Comparison of ENCODE assay signal across 21 cellular contexts in genomic region chr1:220983877-220984635, GRCh38.
A peak's percentile ranks its signal among the peaks of the same experiment; 100 is the strongest.
DNase-seq lines count a peak whose midpoint lies in the region; ATAC-seq and TF ChIP-seq lines count a peak whose summit lies in the region.
"Had no signal": no experiment of that assay in that cellular context is flagged by ENCODE, and none has a peak within 500 bp of the region (broad histone marks: within the 10 kb centered on the region; RNA-seq: fewer than 3 reads in every experiment).

No MANE protein-coding gene starts in this region.

- no peak overlapping the region for H3K27ac Mint-ChIP-seq in MCF 10A (ENCODE audit: low read depth, unreplicated experiment)
- H3K27ac Mint-ChIP-seq: activated CD4-positive, alpha-beta memory T cell treated with anti-CD3 and anti-CD28 coated beads for 36 hours; nephron had no signal

- no peak for TF ChIP-seq POLR2A in breast epithelium (IDR thresholded peaks at IDR 0.05)

- no peak for ATAC-seq in GM21529 (IDR thresholded peaks at IDR 0.05; ENCODE audit: unreplicated experiment)

- no peaks in the 10 kb centered on the region for H3K27me3 ChIP-seq in breast epithelium
- H3K27me3 ChIP-seq: colonic mucosa, esophagus muscularis mucosa, hepatocyte had no signal

- no TSS peak for BruUV-seq in MCF 10A (replicated peaks; lab: Mats Ljungman, UMichigan)

- H3K4me3 ChIP-seq in breast epithelium (no peak overlapping the region), fibroblast of villous mesenchyme (ENCODE audit: low read depth, low read length) (no peak overlapping the region), retinal pigment epithelial cell (ENCODE audit: low read length) (no peak overlapping the region)
- H3K4me3 ChIP-seq: colonic mucosa, esophagus muscularis mucosa, hepatocyte, lung, skin epidermis had no signal

- no peak overlapping the region for H3K27ac ChIP-seq in breast epithelium
- H3K27ac ChIP-seq: colonic mucosa, esophagus muscularis mucosa, hepatocyte, HL-60, skin epidermis had no signal

- H3K4me1 ChIP-seq in breast epithelium: no peaks in the 10 kb centered on the region
- H3K4me1 ChIP-seq: colonic mucosa, esophagus muscularis mucosa had no signal

- H3K9me3 Mint-ChIP-seq in MCF 10A (ENCODE audit: unreplicated experiment): no peaks in the 10 kb centered on the region

- no peak overlapping the region for H3K4me3 Mint-ChIP-seq in MCF 10A (ENCODE audit: unreplicated experiment)
- H3K4me3 Mint-ChIP-seq: activated CD4-positive, alpha-beta memory T cell treated with anti-CD3 and anti-CD28 coated beads for 36 hours; nephron had no signal

- H3K27me3 Mint-ChIP-seq in MCF 10A (ENCODE audit: insufficient read depth, unreplicated experiment): no peaks in the 10 kb centered on the region

- POLR2A ChIA-PET in MCF 10A (lab: Yijun Ruan, JAX): no interaction called here

- CTCF ChIA-PET in MCF 10A (lab: Yijun Ruan, JAX): no interaction called here

- H3K4me1 Mint-ChIP-seq in MCF 10A (ENCODE audit: insufficient read depth, unreplicated experiment): no peaks in the 10 kb centered on the region
- H3K4me1 Mint-ChIP-seq: nephron had no signal

- intact Hi-C loops in MCF 10A (cut with micrococcal nuclease): no loop called here
- intact Hi-C loops in breast epithelium (cut with DNase I; ENCODE audit: low total_unique reads): no loop called here

- peak; percentile 20 for DNase-seq in MCF 10A (ENCODE audit: unreplicated experiment)
- no peak for DNase-seq in breast epithelium (ENCODE audit: low spot score in 2 of 2)
- peak; percentile 55 for DNase-seq in OCI-M1 (lab: John Stamatoyannopoulos, UW)
- no peak for DNase-seq in fibroblast of villous mesenchyme (ENCODE audit: low read depth)
- DNase-seq in retinal pigment epithelial cell (ENCODE audit: low read depth): no peak
- DNase-seq in DMS79 (lab: John Stamatoyannopoulos, UW): no peak
- DNase-seq in NCI-H1436 (lab: John Stamatoyannopoulos, UW): no peak
- DNase-seq: activated CD4-positive, alpha-beta memory T cell treated with anti-CD3 and anti-CD28 coated beads for 36 hours; amniotic stem cell; colonic mucosa; HCEC 1CT; NCI-H1930; stimulated activated naive CD4-positive, alpha-beta T cell; T1000 had no signal

- no peaks in the 10 kb centered on the region for H3K9me3 ChIP-seq in breast epithelium
- H3K9me3 ChIP-seq: colonic mucosa, esophagus muscularis mucosa had no signal

- H3K36me3 ChIP-seq in breast epithelium: no peaks in the 10 kb centered on the region
- H3K36me3 ChIP-seq: colonic mucosa, esophagus muscularis mucosa had no signal

- TF ChIP-seq CTCF in MCF 10A (IDR thresholded peaks at IDR 0.05; ENCODE audit: unreplicated experiment): peak; percentile 14
- no peak for TF ChIP-seq CTCF in breast epithelium (IDR thresholded peaks at IDR 0.05)
- peak; percentile 22 for TF ChIP-seq CTCF in fibroblast of villous mesenchyme (IDR thresholded peaks at IDR 0.05; ENCODE audit: insufficient read depth, low read depth, low read length)
- TF ChIP-seq CTCF in retinal pigment epithelial cell (conservative IDR thresholded peaks at IDR 0.05; ENCODE audit: low read depth, low read length): peak; percentile 17

- no peaks in the 10 kb centered on the region for H3K36me3 Mint-ChIP-seq in MCF 10A (ENCODE audit: insufficient read depth, unreplicated experiment)
- H3K36me3 Mint-ChIP-seq: activated CD4-positive, alpha-beta memory T cell treated with anti-CD3 and anti-CD28 coated beads for 36 hours had no signal

Comparison
In these comparisons a context has a peak if more than half of its experiments do, and no peak if none do; other contexts are left out.
1. DNase-seq: peak in MCF 10A (single experiment) and OCI-M1 (single experiment); none in breast epithelium (0 of 2), fibroblast of villous mesenchyme (single experiment), retinal pigment epithelial cell (single experiment), DMS79 (single experiment) and NCI-H1436 (single experiment).
2. CTCF ChIP-seq: peak in MCF 10A (single experiment), fibroblast of villous mesenchyme (single experiment) and retinal pigment epithelial cell (single experiment); none in breast epithelium (0 of 3).